Comparison of ENCODE assay signal across 22 cellular contexts in the genomic region with DNA sequence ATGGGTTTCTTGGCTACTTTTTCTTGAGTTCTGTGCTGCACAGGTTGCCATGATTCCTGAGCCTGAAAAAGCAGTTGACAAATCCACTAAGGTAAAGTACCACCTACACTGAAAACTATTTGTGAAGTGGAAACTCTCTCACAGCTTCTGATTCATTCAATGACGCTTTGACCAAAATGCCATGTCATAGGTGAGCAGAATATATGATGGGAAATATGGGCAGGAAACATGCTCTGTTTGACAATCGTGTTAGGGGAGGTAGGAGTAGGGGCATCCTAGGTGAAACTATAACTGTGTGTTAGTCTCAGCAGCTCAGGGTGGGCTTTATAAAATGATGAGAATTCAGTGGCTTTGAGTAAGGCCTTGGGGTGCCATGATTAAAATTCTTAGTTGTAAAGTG.
"Had no signal": no experiment of that assay in that cellular context is flagged by ENCODE, and none has a peak within 500 bp of the region (broad histone marks: within the 10 kb centered on the region; RNA-seq: fewer than 3 reads in every experiment).

No MANE protein-coding gene starts in this region.

- DNase-seq: dermis blood vessel endothelial cell; dorsolateral prefrontal cortex; effector CD4-positive, alpha-beta T cell; effector memory CD4-positive, alpha-beta T cell; erythroblast; esophagus squamous epithelium; foreskin fibroblast; foreskin melanocyte; gastrocnemius medialis; glutamatergic neuron; head of caudate nucleus; heart right ventricle; hippocampal formation; left cardiac atrium; left lung; left ventricle myocardium superior; lower lobe of right lung; mesenchymal stem cell; mucosa of descending colon; naive B cell had no signal

- H3K27ac Mint-ChIP-seq: mesothelial cell of epicardium, naive B cell had no signal

- ATAC-seq: esophagus mucosa, gastrocnemius medialis, heart right ventricle, left cardiac atrium, left lung, left ventricle myocardium superior, lower lobe of right lung, mucosa of descending colon had no signal

- H3K4me1 Mint-ChIP-seq: mesothelial cell of epicardium, naive B cell had no signal

- H3K4me3 Mint-ChIP-seq: mesothelial cell of epicardium, naive B cell had no signal

- H3K36me3 Mint-ChIP-seq: mesothelial cell of epicardium, naive B cell had no signal

- H3K9me3 Mint-ChIP-seq: mesothelial cell of epicardium, naive B cell had no signal
